9 cellular contexts compared by ENCODE assay signal in the genomic region with DNA sequence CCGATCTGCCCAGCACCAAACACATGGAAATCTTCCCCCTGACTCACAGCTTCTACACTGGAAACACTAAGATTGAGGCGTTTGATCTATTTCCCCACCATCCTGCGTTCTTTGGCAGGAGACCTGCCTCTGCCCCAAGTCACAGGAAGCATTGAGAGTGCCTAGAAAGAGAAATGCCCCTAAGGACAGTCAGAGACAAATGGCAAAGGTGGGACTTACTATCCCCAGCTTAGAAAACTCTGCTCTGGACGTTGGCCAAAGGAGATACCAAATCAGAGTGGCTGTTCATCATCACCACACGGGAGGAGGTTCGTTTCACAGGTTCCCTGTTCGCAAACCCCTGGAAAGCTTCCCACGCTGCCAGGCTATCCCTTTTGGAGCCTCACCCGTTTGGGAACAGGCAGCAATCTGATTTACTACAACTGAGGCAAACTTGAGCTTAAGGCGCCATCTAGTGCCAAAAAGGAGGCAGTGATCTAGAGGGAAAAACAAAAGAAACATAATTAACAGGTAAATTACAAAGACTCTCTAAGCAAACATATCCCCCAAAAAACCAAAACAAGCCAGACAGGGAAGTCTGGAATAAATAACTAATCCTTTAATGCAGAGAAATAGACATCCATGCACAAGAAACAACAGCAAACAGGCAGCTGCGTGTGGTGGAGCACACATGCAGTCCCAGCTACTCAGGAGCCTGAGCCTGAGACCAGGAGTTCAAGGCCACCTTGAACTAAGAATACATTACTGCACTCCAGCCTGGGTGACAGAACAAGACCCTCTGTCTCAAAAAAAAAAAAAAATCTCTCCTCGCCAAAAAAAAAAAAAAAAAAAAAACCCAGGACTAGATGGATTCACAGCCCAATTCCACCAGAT. TPM values are rescaled to one million over a fixed set of nuclear protein-coding genes. Genes with fewer than 3 reads are reported as not detected.
DNase-seq lines count a peak whose midpoint lies in the region; ATAC-seq and TF ChIP-seq lines count a peak whose summit lies in the region.
"Had no signal": no experiment of that assay in that cellular context is flagged by ENCODE, and none has a peak within 500 bp of the region (broad histone marks: within the 10 kb centered on the region; RNA-seq: fewer than 3 reads in every experiment).

No MANE protein-coding gene starts in this region.

- H3K27ac Mint-ChIP-seq in mesothelial cell of epicardium, result no peak overlapping the region
- H3K27ac Mint-ChIP-seq in stimulated activated naive CD8-positive, alpha-beta T cell treated with anti-CD3 and anti-CD28 coated beads, Interleukin-15, amount 100 ng/mL, for 72 hours, result no peak overlapping the region

- H3K4me1 Mint-ChIP-seq in activated T-cell treated with anti-CD3 and anti-CD28 coated beads, Interleukin-2, amount 50 U/mL, for 4 hours (ENCODE audit: low read depth), result no peaks in the 10 kb centered on the region
- no peaks in the 10 kb centered on the region for H3K4me1 Mint-ChIP-seq in mesothelial cell of epicardium
- no peaks in the 10 kb centered on the region for H3K4me1 Mint-ChIP-seq in stimulated activated naive CD8-positive, alpha-beta T cell treated with anti-CD3 and anti-CD28 coated beads, Interleukin-15, amount 100 ng/mL, for 72 hours
- H3K4me1 Mint-ChIP-seq: central memory CD8-positive, alpha-beta T cell had no signal

- ATAC-seq in activated T-cell treated with anti-CD3 and anti-CD28 coated beads, Interleukin-2, amount 50 U/mL, for 4 hours, result no peak
- no peak for ATAC-seq in stimulated activated naive CD8-positive, alpha-beta T cell treated with anti-CD3 and anti-CD28 coated beads, Interleukin-15, amount 100 ng/mL, for 72 hours

- H3K36me3 Mint-ChIP-seq in activated T-cell treated with anti-CD3 and anti-CD28 coated beads, Interleukin-2, amount 50 U/mL, for 4 hours (ENCODE audit: insufficient read depth), result no peaks in the 10 kb centered on the region
- H3K36me3 Mint-ChIP-seq in mesothelial cell of epicardium, result no peaks in the 10 kb centered on the region

- TF ChIP-seq CTCF in astrocyte of the spinal cord (IDR thresholded peaks at IDR 0.05; ENCODE audit: low read depth, low read length) (peak; percentile 62), mesothelial cell of epicardium (IDR thresholded peaks at IDR 0.05; ENCODE audit: unreplicated experiment) (peak; percentile 19)

- peaks cover 12% of the 10 kb centered on the region for H3K9me3 Mint-ChIP-seq in activated T-cell treated with anti-CD3 and anti-CD28 coated beads, Interleukin-2, amount 50 U/mL, for 4 hours
- peaks cover 40% of the 10 kb centered on the region for H3K9me3 Mint-ChIP-seq in mesothelial cell of epicardium
- H3K9me3 Mint-ChIP-seq in stimulated activated naive CD8-positive, alpha-beta T cell treated with anti-CD3 and anti-CD28 coated beads, Interleukin-15, amount 100 ng/mL, for 72 hours, result peaks cover 0 to 8% of the 10 kb centered on the region in 2 donors

- intact Hi-C loops in cardiac septum (cut with DNase I), result no loop called here

- in situ Hi-C loops in astrocyte of the spinal cord (cut with HindIII; ENCODE audit: low sequenced_read_pairs), result no loop called here

- DNase-seq in activated T-cell treated with anti-CD3 and anti-CD28 coated beads, Interleukin-2, amount 50 U/mL, for 48 hours, result peak; percentile 22
- DNase-seq in activated T-cell treated with anti-CD3 and anti-CD28 coated beads, Interleukin-2, amount 50 U/mL, for 4 hours, result no peak
- peak; percentile 16 for DNase-seq in NCI-H1048 (lab: John Stamatoyannopoulos, UW)
- peak; percentile 20 for DNase-seq in astrocyte of the spinal cord (ENCODE audit: low read depth, low spot score)
- no peak for DNase-seq in mesothelial cell of epicardium (ENCODE audit: low spot score in 2 of 2, unreplicated experiment in 2 of 2)
- no peak for DNase-seq in stimulated activated naive CD8-positive, alpha-beta T cell treated with anti-CD3 and anti-CD28 coated beads, Interleukin-15, amount 100 ng/mL, for 72 hours
- no peak for DNase-seq in cardiac septum (ENCODE audit: low spot score)
- DNase-seq in GOT3 (lab: John Stamatoyannopoulos, UW), result no peak

- H3K27me3 Mint-ChIP-seq in activated T-cell treated with anti-CD3 and anti-CD28 coated beads, Interleukin-2, amount 50 U/mL, for 4 hours (ENCODE audit: low read depth), result peaks cover 54% of the 10 kb centered on the region
- peaks cover 18% of the 10 kb centered on the region for H3K27me3 Mint-ChIP-seq in mesothelial cell of epicardium (ENCODE audit: low read depth)
- H3K27me3 Mint-ChIP-seq in stimulated activated naive CD8-positive, alpha-beta T cell treated with anti-CD3 and anti-CD28 coated beads, Interleukin-15, amount 100 ng/mL, for 72 hours, result peaks cover 42% of the 10 kb centered on the region

- no peak overlapping the region for H3K4me3 ChIP-seq in astrocyte of the spinal cord (ENCODE audit: low read depth, low read length)

- H3K4me3 Mint-ChIP-seq in activated T-cell treated with anti-CD3 and anti-CD28 coated beads, Interleukin-2, amount 50 U/mL, for 4 hours, result no peak overlapping the region
- H3K4me3 Mint-ChIP-seq in mesothelial cell of epicardium, result no peak overlapping the region
- H3K4me3 Mint-ChIP-seq in stimulated activated naive CD8-positive, alpha-beta T cell treated with anti-CD3 and anti-CD28 coated beads, Interleukin-15, amount 100 ng/mL, for 72 hours, result no peak overlapping the region
- H3K4me3 Mint-ChIP-seq: central memory CD8-positive, alpha-beta T cell had no signal

RNA-seq across cellular contexts. Expression of gene SRSF6, which starts 48.4 kb away (rescaled TPM):
- total RNA-seq in activated T-cell treated with anti-CD3 and anti-CD28 coated beads, Interleukin-2, amount 50 U/mL, for 4 hours, result 100 to 1,000 TPM; 280 to 299 (median 287) TPM
- total RNA-seq in mesothelial cell of epicardium, result 298 to 316 TPM (median 309 TPM) in 3 replicates
- 57.4 TPM for total RNA-seq in cardiac septum

Comparison
In these comparisons a context has a peak if more than half of its experiments do, and no peak if none do; other contexts are left out.
1. DNase-seq: peak in activated T-cell treated with anti-CD3 and anti-CD28 coated beads, Interleukin-2, amount 50 U/mL, for 48 hours (2 of 2), NCI-H1048 (single experiment) and astrocyte of the spinal cord (single experiment); none in activated T-cell treated with anti-CD3 and anti-CD28 coated beads, Interleukin-2, amount 50 U/mL, for 4 hours (single experiment), mesothelial cell of epicardium (0 of 2), stimulated activated naive CD8-positive, alpha-beta T cell treated with anti-CD3 and anti-CD28 coated beads, Interleukin-15, amount 100 ng/mL, for 72 hours (0 of 2), cardiac septum (single experiment) and GOT3 (single experiment).